Comparison of ENCODE assay signal across 33 cellular contexts in genomic region chr10:129787557-129787956, GRCh38.
"Had no signal": no experiment of that assay in that cellular context is flagged by ENCODE, and none has a peak within 500 bp of the region (broad histone marks: within the 10 kb centered on the region; RNA-seq: fewer than 3 reads in every experiment).

No MANE protein-coding gene starts in this region.

- FAIRE-seq: astrocyte, TTC549 had no signal

- ATAC-seq: activated CD8-positive, alpha-beta T cell treated with anti-CD3 and anti-CD28 coated beads for 36 hours; activated naive CD4-positive, alpha-beta T cell treated with anti-CD3 and anti-CD28 coated beads, Interleukin-2, amount 50 U/mL, for 72 hours; activated T-cell treated with anti-CD3 and anti-CD28 coated beads, Interleukin-2, amount 50 U/mL, for 4 hours; activated T-cell treated with anti-CD3 and anti-CD28 coated beads, Interleukin-2, amount 50 U/mL, for 72 hours; activated T-helper 17 cell treated with anti-CD3 and anti-CD28 coated beads, Interleukin-2, amount 50 U/mL, for 72 hours; body of pancreas had no signal

- H3K36me3 ChIP-seq: adrenal gland, brain microvascular endothelial cell, breast epithelium had no signal

- DNase-seq: activated B cell treated with CpG ODN at 0.5 μM for 24 hours; activated CD4-positive, alpha-beta memory T cell treated with anti-CD3 and anti-CD28 coated beads for 36 hours; activated CD4-positive, alpha-beta T cell treated with anti-CD3 and anti-CD28 coated beads for 4 hours; activated CD4-positive, alpha-beta T cell treated with anti-CD3 and anti-CD28 coated beads, Interleukin-2, amount 10 ng/mL, durations not matched to agents 24 days and 14 days; activated CD4-positive, alpha-beta T cell treated with anti-CD3 and anti-CD28 coated beads, Interleukin-2, amount 50 U/mL, for 1 hour; activated CD4-positive, alpha-beta T cell treated with anti-CD3 and anti-CD28 coated beads, Interleukin-2, amount 50 U/mL, for 4 hours; activated CD4-positive, CD25-positive, alpha-beta regulatory T cell treated with anti-CD3 and anti-CD28 coated beads, Interleukin-2, amount 50 U/mL, for 72 hours; activated CD8-positive, alpha-beta memory T cell treated with anti-CD3 and anti-CD28 coated beads, Interleukin-2, amount 50 U/mL, for 4 hours; activated CD8-positive, alpha-beta T cell treated with anti-CD3 and anti-CD28 coated beads for 36 hours; activated effector memory CD4-positive, alpha-beta T cell treated with anti-CD3 and anti-CD28 coated beads, Interleukin-2, amount 50 U/mL, for 16 hours; activated gamma-delta T cell treated with Interleukin-2 at 50 U/mL for 16 hours; activated naive CD4-positive, alpha-beta T cell; activated naive CD4-positive, alpha-beta T cell treated with anti-CD3 and anti-CD28 coated beads for 36 hours; activated naive CD4-positive, alpha-beta T cell treated with anti-CD3 and anti-CD28 coated beads, Interleukin-2, amount 50 U/mL, for 16 hours; activated naive CD8-positive, alpha-beta T cell treated with anti-CD3 and anti-CD28 coated beads for 36 hours; activated T-cell treated with anti-CD3 and anti-CD28 coated beads for 4 hours; activated T-cell treated with anti-CD3 and anti-CD28 coated beads, Interleukin-2, amount 50 U/mL, for 1 hour; activated T-cell treated with anti-CD3 and anti-CD28 coated beads, Interleukin-2, amount 50 U/mL, for 4 hours; activated T-cell treated with anti-CD3 and anti-CD28 coated beads, Interleukin-2, amount 50 U/mL, for 72 hours; adrenal gland; amniotic stem cell; body of pancreas; brain microvascular endothelial cell; central memory CD4-positive, alpha-beta T cell; T-helper 1 cell; T-helper 2 cell; T-helper 9 cell had no signal

- H3K4me3 ChIP-seq: adrenal gland, body of pancreas, breast epithelium had no signal

- H3K9me3 ChIP-seq: adrenal gland, breast epithelium had no signal

- H3K27me3 ChIP-seq: adrenal gland, body of pancreas, brain microvascular endothelial cell, breast epithelium had no signal

- H3K4me1 ChIP-seq: adrenal gland, body of pancreas, breast epithelium had no signal

- H3K27ac ChIP-seq: adrenal gland, body of pancreas, brain microvascular endothelial cell, breast epithelium, VCaP had no signal
